Comparison of ENCODE assay signal across 1 cellular context in genomic region chr9:7342229-7342628, GRCh38.
TF ChIP-seq lines count a peak whose summit lies in the region.

No MANE protein-coding gene starts in this region.

TF ChIP-seq in GM23338, 12 proteins besides CTCF, POLR2A, EP300 and RAD21 (continued from another document):
- no peak for TF ChIP-seq ZNF462 (CRISPR knock-in tag; IDR thresholded peaks at IDR 0.05)
- TF ChIP-seq ZNF331 (CRISPR knock-in tag; IDR thresholded peaks at IDR 0.05; ENCODE audit: low read depth) = no peak
- TF ChIP-seq NANOG (IDR thresholded peaks at IDR 0.05; ENCODE audit: borderline replicate concordance) = no peak
- no peak for TF ChIP-seq EZH2 (IDR thresholded peaks at IDR 0.05; ENCODE audit: low read depth, unreplicated experiment)
- no peak for TF ChIP-seq CREB1 (CRISPR knock-in tag; IDR thresholded peaks at IDR 0.05; ENCODE audit: low read depth)
- TF ChIP-seq ZNF114 (CRISPR knock-in tag; IDR thresholded peaks at IDR 0.05) = no peak
- TF ChIP-seq JUNB (IDR thresholded peaks at IDR 0.05; ENCODE audit: unreplicated experiment) = no peak
- no peak for TF ChIP-seq EZH2phosphoT487 (IDR thresholded peaks at IDR 0.05; ENCODE audit: unreplicated experiment)
